In the genomic region with DNA sequence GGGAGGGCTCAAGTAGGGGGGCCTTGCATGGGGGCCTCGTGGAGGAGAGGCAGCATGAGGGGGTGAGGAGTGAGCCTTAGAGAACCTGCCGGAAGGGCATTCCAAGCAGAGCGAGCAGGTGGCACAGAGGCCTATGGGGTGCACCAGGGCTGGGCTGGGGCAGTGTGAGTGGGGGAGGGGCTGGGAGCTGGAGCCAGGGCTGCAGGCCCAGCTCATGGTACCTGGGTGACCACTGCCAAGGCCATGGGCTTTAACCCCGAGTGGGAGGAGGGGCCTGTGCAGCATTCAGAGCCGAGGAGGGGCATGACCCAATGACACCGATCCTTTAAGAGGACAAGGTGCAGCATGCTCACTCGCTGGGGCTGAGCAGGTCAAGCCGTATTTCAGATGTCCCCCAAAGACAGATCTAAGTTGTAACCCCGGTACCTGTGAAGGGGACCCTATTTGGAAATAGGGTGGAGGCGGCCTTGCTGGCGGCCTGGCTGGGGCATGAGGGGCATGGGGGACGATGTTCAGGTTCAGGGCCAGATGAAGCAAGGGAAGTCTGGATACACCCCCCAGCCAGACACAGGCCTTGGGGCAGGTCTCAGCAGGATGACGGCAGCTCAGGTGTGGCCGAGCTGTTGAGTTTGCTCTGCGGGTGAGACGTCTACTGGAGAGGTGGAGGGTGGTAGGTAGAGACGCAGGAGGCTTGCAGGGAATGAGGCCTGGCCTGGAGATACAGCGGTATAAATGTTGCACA, we compare ENCODE assay signal across 1 cellular context.
TF ChIP-seq lines count a peak whose summit lies in the region.

No MANE protein-coding gene starts in this region.

TF ChIP-seq in H1, 55 proteins besides CTCF, POLR2A, EP300 and RAD21:
- TF ChIP-seq SUZ12 (IDR thresholded peaks at IDR 0.05; ENCODE audit: low read length) (no peak), SP2 (IDR thresholded peaks at IDR 0.05; ENCODE audit: low read length) (no peak), CTBP2 (IDR thresholded peaks at IDR 0.05; ENCODE audit: borderline replicate concordance, insufficient read depth, insufficient read length, low read length) (no peak), SIX5 (IDR thresholded peaks at IDR 0.05; ENCODE audit: low read depth, low read length) (no peak), EZH2 (IDR thresholded peaks at IDR 0.05; ENCODE audit: low read depth, low read length, severe bottlenecking) (no peak), RXRA (IDR thresholded peaks at IDR 0.05; ENCODE audit: insufficient read depth, low read depth, low read length) (no peak), SIN3A (conservative IDR thresholded peaks at IDR 0.05 in 1 of 2, IDR thresholded peaks at IDR 0.05 in 1 of 2; ENCODE audit: low read depth in 1 of 2, low read length in 2 of 2) (no peak), CREB1 (IDR thresholded peaks at IDR 0.05) (no peak), RFX5 (IDR thresholded peaks at IDR 0.05; ENCODE audit: borderline replicate concordance, low read depth, low read length) (no peak), TBP (IDR thresholded peaks at IDR 0.05; ENCODE audit: low read depth, low read length) (no peak), TAF1 (IDR thresholded peaks at IDR 0.05; ENCODE audit: low read depth, low read length) (no peak)
- TF ChIP-seq, protein P1, sequence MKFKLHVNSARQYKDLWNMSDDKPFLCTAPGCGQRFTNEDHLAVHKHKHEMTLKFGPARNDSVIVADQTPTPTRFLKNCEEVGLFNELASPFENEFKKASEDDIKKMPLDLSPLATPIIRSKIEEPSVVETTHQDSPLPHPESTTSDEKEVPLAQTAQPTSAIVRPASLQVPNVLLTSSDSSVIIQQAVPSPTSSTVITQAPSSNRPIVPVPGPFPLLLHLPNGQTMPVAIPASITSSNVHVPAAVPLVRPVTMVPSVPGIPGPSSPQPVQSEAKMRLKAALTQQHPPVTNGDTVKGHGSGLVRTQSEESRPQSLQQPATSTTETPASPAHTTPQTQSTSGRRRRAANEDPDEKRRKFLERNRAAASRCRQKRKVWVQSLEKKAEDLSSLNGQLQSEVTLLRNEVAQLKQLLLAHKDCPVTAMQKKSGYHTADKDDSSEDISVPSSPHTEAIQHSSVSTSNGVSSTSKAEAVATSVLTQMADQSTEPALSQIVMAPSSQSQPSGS (IDR thresholded peaks at IDR 0.05; ENCODE audit: low read length): no peak
- TF ChIP-seq, protein P2, sequence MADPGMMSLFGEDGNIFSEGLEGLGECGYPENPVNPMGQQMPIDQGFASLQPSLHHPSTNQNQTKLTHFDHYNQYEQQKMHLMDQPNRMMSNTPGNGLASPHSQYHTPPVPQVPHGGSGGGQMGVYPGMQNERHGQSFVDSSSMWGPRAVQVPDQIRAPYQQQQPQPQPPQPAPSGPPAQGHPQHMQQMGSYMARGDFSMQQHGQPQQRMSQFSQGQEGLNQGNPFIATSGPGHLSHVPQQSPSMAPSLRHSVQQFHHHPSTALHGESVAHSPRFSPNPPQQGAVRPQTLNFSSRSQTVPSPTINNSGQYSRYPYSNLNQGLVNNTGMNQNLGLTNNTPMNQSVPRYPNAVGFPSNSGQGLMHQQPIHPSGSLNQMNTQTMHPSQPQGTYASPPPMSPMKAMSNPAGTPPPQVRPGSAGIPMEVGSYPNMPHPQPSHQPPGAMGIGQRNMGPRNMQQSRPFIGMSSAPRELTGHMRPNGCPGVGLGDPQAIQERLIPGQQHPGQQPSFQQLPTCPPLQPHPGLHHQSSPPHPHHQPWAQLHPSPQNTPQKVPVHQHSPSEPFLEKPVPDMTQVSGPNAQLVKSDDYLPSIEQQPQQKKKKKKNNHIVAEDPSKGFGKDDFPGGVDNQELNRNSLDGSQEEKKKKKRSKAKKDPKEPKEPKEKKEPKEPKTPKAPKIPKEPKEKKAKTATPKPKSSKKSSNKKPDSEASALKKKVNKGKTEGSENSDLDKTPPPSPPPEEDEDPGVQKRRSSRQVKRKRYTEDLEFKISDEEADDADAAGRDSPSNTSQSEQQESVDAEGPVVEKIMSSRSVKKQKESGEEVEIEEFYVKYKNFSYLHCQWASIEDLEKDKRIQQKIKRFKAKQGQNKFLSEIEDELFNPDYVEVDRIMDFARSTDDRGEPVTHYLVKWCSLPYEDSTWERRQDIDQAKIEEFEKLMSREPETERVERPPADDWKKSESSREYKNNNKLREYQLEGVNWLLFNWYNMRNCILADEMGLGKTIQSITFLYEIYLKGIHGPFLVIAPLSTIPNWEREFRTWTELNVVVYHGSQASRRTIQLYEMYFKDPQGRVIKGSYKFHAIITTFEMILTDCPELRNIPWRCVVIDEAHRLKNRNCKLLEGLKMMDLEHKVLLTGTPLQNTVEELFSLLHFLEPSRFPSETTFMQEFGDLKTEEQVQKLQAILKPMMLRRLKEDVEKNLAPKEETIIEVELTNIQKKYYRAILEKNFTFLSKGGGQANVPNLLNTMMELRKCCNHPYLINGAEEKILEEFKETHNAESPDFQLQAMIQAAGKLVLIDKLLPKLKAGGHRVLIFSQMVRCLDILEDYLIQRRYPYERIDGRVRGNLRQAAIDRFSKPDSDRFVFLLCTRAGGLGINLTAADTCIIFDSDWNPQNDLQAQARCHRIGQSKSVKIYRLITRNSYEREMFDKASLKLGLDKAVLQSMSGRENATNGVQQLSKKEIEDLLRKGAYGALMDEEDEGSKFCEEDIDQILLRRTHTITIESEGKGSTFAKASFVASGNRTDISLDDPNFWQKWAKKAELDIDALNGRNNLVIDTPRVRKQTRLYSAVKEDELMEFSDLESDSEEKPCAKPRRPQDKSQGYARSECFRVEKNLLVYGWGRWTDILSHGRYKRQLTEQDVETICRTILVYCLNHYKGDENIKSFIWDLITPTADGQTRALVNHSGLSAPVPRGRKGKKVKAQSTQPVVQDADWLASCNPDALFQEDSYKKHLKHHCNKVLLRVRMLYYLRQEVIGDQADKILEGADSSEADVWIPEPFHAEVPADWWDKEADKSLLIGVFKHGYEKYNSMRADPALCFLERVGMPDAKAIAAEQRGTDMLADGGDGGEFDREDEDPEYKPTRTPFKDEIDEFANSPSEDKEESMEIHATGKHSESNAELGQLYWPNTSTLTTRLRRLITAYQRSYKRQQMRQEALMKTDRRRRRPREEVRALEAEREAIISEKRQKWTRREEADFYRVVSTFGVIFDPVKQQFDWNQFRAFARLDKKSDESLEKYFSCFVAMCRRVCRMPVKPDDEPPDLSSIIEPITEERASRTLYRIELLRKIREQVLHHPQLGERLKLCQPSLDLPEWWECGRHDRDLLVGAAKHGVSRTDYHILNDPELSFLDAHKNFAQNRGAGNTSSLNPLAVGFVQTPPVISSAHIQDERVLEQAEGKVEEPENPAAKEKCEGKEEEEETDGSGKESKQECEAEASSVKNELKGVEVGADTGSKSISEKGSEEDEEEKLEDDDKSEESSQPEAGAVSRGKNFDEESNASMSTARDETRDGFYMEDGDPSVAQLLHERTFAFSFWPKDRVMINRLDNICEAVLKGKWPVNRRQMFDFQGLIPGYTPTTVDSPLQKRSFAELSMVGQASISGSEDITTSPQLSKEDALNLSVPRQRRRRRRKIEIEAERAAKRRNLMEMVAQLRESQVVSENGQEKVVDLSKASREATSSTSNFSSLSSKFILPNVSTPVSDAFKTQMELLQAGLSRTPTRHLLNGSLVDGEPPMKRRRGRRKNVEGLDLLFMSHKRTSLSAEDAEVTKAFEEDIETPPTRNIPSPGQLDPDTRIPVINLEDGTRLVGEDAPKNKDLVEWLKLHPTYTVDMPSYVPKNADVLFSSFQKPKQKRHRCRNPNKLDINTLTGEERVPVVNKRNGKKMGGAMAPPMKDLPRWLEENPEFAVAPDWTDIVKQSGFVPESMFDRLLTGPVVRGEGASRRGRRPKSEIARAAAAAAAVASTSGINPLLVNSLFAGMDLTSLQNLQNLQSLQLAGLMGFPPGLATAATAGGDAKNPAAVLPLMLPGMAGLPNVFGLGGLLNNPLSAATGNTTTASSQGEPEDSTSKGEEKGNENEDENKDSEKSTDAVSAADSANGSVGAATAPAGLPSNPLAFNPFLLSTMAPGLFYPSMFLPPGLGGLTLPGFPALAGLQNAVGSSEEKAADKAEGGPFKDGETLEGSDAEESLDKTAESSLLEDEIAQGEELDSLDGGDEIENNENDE (IDR thresholded peaks at IDR 0.05; ENCODE audit: insufficient replicate concordance, low read length): no peak
TF ChIP-seq in H1: peak in this region for 0.
